13 cellular contexts compared by ENCODE assay signal in the genomic region with DNA sequence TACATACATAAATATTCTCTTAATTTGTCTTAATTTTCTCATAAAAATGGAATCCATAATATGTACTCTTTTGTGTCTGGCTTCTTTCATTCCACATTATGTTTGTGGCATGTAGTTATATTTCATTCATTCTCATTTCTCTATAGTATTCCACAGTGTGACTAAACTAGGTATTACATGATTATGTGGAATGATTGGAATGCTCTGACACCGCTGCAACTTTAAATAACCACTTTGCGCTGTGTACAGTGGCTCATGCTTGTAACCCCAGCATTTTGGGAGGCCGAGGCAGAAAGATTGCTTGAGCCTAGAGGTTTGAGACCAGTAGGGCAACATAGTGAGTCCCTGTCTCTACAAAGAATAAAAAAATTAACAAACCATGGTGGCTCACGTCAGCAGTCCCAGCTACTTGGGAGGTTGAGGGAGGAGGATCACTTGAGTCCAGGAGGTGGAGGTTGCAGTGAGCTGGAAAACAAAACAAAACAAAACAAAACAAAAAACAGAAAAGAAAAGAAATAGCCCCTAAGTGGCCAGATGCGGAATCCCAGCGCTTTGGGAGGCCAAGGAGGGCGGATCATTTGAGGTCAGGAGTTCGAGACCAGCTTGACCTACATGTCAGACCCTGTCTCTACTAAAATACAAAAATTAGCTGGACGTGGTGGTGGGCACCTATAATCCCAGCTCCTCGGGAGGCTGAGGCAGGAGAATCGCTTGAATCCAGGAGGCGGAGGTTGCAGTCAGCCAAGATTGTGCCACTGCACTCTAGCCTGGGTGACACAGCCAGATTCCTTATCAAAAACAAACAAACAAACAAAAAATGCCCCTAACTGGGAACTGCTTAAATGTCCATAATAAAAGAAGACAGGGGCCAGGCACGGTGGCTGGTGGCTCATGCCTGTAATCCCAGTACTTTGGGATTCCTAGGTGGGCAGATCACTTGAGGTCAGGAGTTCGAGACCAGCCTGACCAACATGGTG. TPM values are rescaled to one million over a fixed set of nuclear protein-coding genes. Genes with fewer than 3 reads are reported as not detected.
DNase-seq lines count a peak whose midpoint lies in the region; ATAC-seq, FAIRE-seq and TF ChIP-seq lines count a peak whose summit lies in the region.
"Had no signal": no experiment of that assay in that cellular context is flagged by ENCODE, and none has a peak within 500 bp of the region (broad histone marks: within the 10 kb centered on the region; RNA-seq: fewer than 3 reads in every experiment).

No MANE protein-coding gene starts in this region.

- H3K9me3 ChIP-seq in AG04450 (ENCODE audit: control insufficient read depth, insufficient read depth, low read length) (no peaks in the 10 kb centered on the region), HepG2 (ENCODE audit: low read length) (no peaks in the 10 kb centered on the region)
- no peaks in the 10 kb centered on the region for H3K9me3 ChIP-seq in CD8-positive, alpha-beta T cell (ENCODE audit: low read length)
- H3K9me3 ChIP-seq: BLaER1 had no signal

- POLR2A ChIA-PET in AG04450 (lab: Yijun Ruan, JAX) = interaction anchor here (0.7 to 3.4 kb wide), 3 partner anchors 10 to 103 kb away, joined by 3 to 17 read pairs (median 3); a partner anchor contains a TSS
- POLR2A ChIA-PET in HepG2 (lab: Yijun Ruan, JAX) = interaction anchor here (2.8 to 5.1 kb wide), 2 partner anchors 9 to 42 kb away, joined by 19 to 27 read pairs; a partner anchor contains a TSS
- POLR2A ChIA-PET in CD8-positive, alpha-beta T cell (lab: Charles Lee) = interaction anchor here (1.0 to 1.3 kb wide), 3 partner anchors 8 to 86 kb away, joined by 3 to 4 read pairs (median 3); a partner anchor contains a TSS

- CTCF ChIA-PET in AG04450 (lab: Charles Lee) (interaction anchor here (0.6 to 3.0 kb wide), 7 partner anchors 9 to 504 kb away, joined by 3 to 14 read pairs (median 3); a partner anchor contains a TSS), HepG2 (lab: Yijun Ruan, JAX; ENCODE audit: low intra/inter-chr PET ratio, low total read pairs) (interaction anchor here (1.9 kb wide), 1 partner anchor 43 kb away, joined by 11 read pairs; no protein-coding TSS in a partner anchor)
- CTCF ChIA-PET in CD8-positive, alpha-beta T cell (lab: Charles Lee) = interaction anchor here (0.7 to 3.3 kb wide), 14 partner anchors 9 to 125 kb away, joined by 3 to 55 read pairs (median 4); a partner anchor contains a TSS

- BruUV-seq in HepG2 (replicated peaks; lab: Mats Ljungman, UMichigan) = no TSS peak

- peaks cover 41% of the 10 kb centered on the region for H3K4me1 ChIP-seq in HepG2 (ENCODE audit: insufficient read depth, low read length)
- H3K4me1 ChIP-seq in CD8-positive, alpha-beta T cell (ENCODE audit: insufficient read depth, low read length) = no peaks in the 10 kb centered on the region

- no peaks in the 10 kb centered on the region for H3K9me3 Mint-ChIP-seq in CD8-positive, alpha-beta T cell
- H3K9me3 Mint-ChIP-seq: H9 had no signal

- no peaks in the 10 kb centered on the region for H3K27me3 ChIP-seq in AG04450 (ENCODE audit: control insufficient read depth, insufficient read depth, low read length)
- H3K27me3 ChIP-seq in brain microvascular endothelial cell (replicated peaks) = no peaks in the 10 kb centered on the region
- no peaks in the 10 kb centered on the region for H3K27me3 ChIP-seq in HepG2 (ENCODE audit: control insufficient read depth in 1 of 2, insufficient read depth in 2 of 2, low read length in 2 of 2)
- H3K27me3 ChIP-seq in CD8-positive, alpha-beta T cell (ENCODE audit: insufficient read depth, low read length) = no peaks in the 10 kb centered on the region
- H3K27me3 ChIP-seq: BLaER1 had no signal

- no peaks in the 10 kb centered on the region for H3K36me3 ChIP-seq in brain microvascular endothelial cell (replicated peaks)
- H3K36me3 ChIP-seq in HepG2 (replicated peaks in 1 of 2; ENCODE audit: control insufficient read depth in 1 of 2, insufficient read depth in 2 of 2, low read length in 2 of 2) = no peaks in the 10 kb centered on the region
- no peaks in the 10 kb centered on the region for H3K36me3 ChIP-seq in CD8-positive, alpha-beta T cell (ENCODE audit: insufficient read depth, low read length)
- H3K36me3 ChIP-seq: BLaER1 had no signal

- TF ChIP-seq RAD21 in HepG2 (CRISPR knock-in tag; IDR thresholded peaks at IDR 0.05) = no peak

- 40% methylated on average over 13 of the region's 14 CpGs for WGBS in HepG2 (ENCODE audit: low lambda C conversion rate)

- ATAC-seq in HepG2 (peak; percentile 84), GM19397 (IDR thresholded peaks at IDR 0.05; ENCODE audit: unreplicated experiment) (no peak)
- no peak for ATAC-seq in CD8-positive, alpha-beta T cell

- FAIRE-seq in HTR-8/SVneo (lab: Jason Lieb, UNC) (peak; percentile 71), HepG2 (lab: Jason Lieb, UNC) (peak; percentile 50)

- H3K27ac Mint-ChIP-seq in CD8-positive, alpha-beta T cell = no peak overlapping the region

- H3K27me3 Mint-ChIP-seq in CD8-positive, alpha-beta T cell (ENCODE audit: low read depth) = no peaks in the 10 kb centered on the region

- H3K4me2 ChIP-seq in HepG2 (ENCODE audit: low read depth, low read length) = peak overlapping the region; percentile 28
- H3K4me2 ChIP-seq: BLaER1 had no signal

- H3K4me3 Mint-ChIP-seq in CD8-positive, alpha-beta T cell = no peak overlapping the region
- H3K4me3 Mint-ChIP-seq: H9 had no signal

- H3K79me2 ChIP-seq in HepG2 (ENCODE audit: insufficient read depth, low read length) = no peaks in the 10 kb centered on the region

- DNase-seq in AG04450 (ENCODE audit: low read depth, low spot score) = no peak
- DNase-seq in HTR-8/SVneo (ENCODE audit: insufficient read length, low spot score) = no peak
- DNase-seq in brain microvascular endothelial cell = peak; percentile 65
- peak; percentile 58 for DNase-seq in HepG2 (ENCODE audit: low spot score)
- DNase-seq in NCI-H2227 treated with DMSO at 0.1 percent for 48 hours (lab: John Stamatoyannopoulos, UW) = no peak
- no peak for DNase-seq in stimulated activated naive CD4-positive, alpha-beta T cell (lab: John Stamatoyannopoulos, UW)
- no peak for DNase-seq in CD8-positive, alpha-beta T cell
- DNase-seq: activated CD4-positive, alpha-beta T cell treated with anti-CD3 and anti-CD28 coated beads, Interleukin-2, amount 50 U/mL, for 1 hour; effector CD8-positive, alpha-beta T cell; H9; NCI-H510A treated with DMSO at 0.1 percent for 48 hours had no signal

- no peak overlapping the region for H3K4me3 ChIP-seq in AG04450 (ENCODE audit: low read depth, low read length)
- H3K4me3 ChIP-seq in brain microvascular endothelial cell (ENCODE audit: low read depth, low read length) = no peak overlapping the region
- H3K4me3 ChIP-seq in HepG2 (replicated peaks in 1 of 3; ENCODE audit: insufficient read depth in 1 of 3, low read depth in 2 of 3, low read length in 3 of 3) = no peak overlapping the region
- no peak overlapping the region for H3K4me3 ChIP-seq in CD8-positive, alpha-beta T cell (ENCODE audit: low read depth, low read length)
- H3K4me3 ChIP-seq: BLaER1 had no signal

- no peak overlapping the region for H2AFZ ChIP-seq in HepG2 (ENCODE audit: low read length)

- TF ChIP-seq CTCF in AG04450 (IDR thresholded peaks at IDR 0.05; ENCODE audit: low read depth, low read length) = no peak
- TF ChIP-seq CTCF in brain microvascular endothelial cell (IDR thresholded peaks at IDR 0.05; ENCODE audit: low read depth, low read length, missing control alignments) = no peak
- no peak for TF ChIP-seq CTCF in HepG2 (CRISPR knock-in tag; IDR thresholded peaks at IDR 0.05)
- TF ChIP-seq CTCF in CD8-positive, alpha-beta T cell (IDR thresholded peaks at IDR 0.05) = no peak

- in situ Hi-C loops in brain microvascular endothelial cell (cut with HindIII; ENCODE audit: low pct_ligation_motif_present, low sequenced_read_pairs) = no loop called here
- in situ Hi-C loops in HepG2 (cut with HindIII; ENCODE audit: extremely low pct_ligation_motif_present, low pct_unique_long_range_greater_than_20kb) = loop anchor here (10.0 kb wide), 1 partner anchor 98 kb away; no protein-coding TSS in a partner anchor

- no peak for TF ChIP-seq EP300 in HepG2 (IDR thresholded peaks at IDR 0.05; ENCODE audit: low read depth in 2 of 2, low read length in 2 of 2)
- no peak for TF ChIP-seq EP300 in HepG2 (CRISPR knock-in tag; IDR thresholded peaks at IDR 0.05; ENCODE audit: borderline replicate concordance)

- H3K27ac ChIP-seq in AG04450 (ENCODE audit: low read depth, low read length) = peak overlapping the region; percentile 65
- H3K27ac ChIP-seq in brain microvascular endothelial cell = no peak overlapping the region
- no peak overlapping the region for H3K27ac ChIP-seq in HepG2 (ENCODE audit: extremely low read length, insufficient read depth, low read length)
- H3K27ac ChIP-seq in CD8-positive, alpha-beta T cell (ENCODE audit: low read depth, low read length) = no peak overlapping the region
- H3K27ac ChIP-seq: BLaER1 had no signal

- H3K36me3 Mint-ChIP-seq in CD8-positive, alpha-beta T cell = no peaks in the 10 kb centered on the region

- H3K9ac ChIP-seq in HepG2 (ENCODE audit: insufficient read depth, low read depth, low read length) = no peak overlapping the region

- intact Hi-C loops in HepG2 (cut with micrococcal nuclease; ENCODE audit: unreplicated experiment) = no loop called here
- intact Hi-C loops in CD8-positive, alpha-beta T cell (cut with DNase I, micrococcal nuclease) = no loop called here

- no peaks in the 10 kb centered on the region for H4K20me1 ChIP-seq in HepG2 (ENCODE audit: insufficient read depth, low read length)
- H4K20me1 ChIP-seq: BLaER1 had no signal

- H3K4me1 Mint-ChIP-seq in CD8-positive, alpha-beta T cell (ENCODE audit: low read depth) = peaks cover 5% of the 10 kb centered on the region

- TF ChIP-seq POLR2A in HepG2 (IDR thresholded peaks at IDR 0.05; ENCODE audit: insufficient read depth in 1 of 2, low read depth in 2 of 2, low read length in 2 of 2) = no peak

RNA-seq across cellular contexts. Expression of a gene that starts 8.0 kb away (rescaled TPM):
- polyA plus RNA-seq in AG04450 (2011; rRNA removed) = 142 and 165 TPM in 2 replicates
- polyA minus RNA-seq in AG04450 (2011; rRNA and poly(A)+ RNA removed) = 62.8 and 63.5 TPM in 2 replicates
- 197 and 250 TPM in 2 replicates for total RNA-seq in HepG2 (2016; rRNA removed; fragmentation: Illumina TruSeq; extraction: Trizol)
- 27.4 and 28.3 TPM in 2 replicates for total RNA-seq in HepG2 (2016; cell fraction: cytosol; rRNA removed; fragmentation: Illumina TruSeq; extraction: Trizol; ENCODE audit: low read depth)
- total RNA-seq in HepG2 (2016; cell fraction: insoluble cytoplasmic fraction; rRNA removed; fragmentation: Illumina TruSeq; extraction: Trizol) = 203 and 249 TPM in 2 replicates
- 68.8 and 71.8 TPM in 2 replicates for total RNA-seq in HepG2 (2016; cell fraction: membrane; rRNA removed; fragmentation: Illumina TruSeq; extraction: Trizol)
- total RNA-seq in HepG2 (2016; cell fraction: nucleus; rRNA removed; fragmentation: Illumina TruSeq; extraction: Trizol) = 79.5 and 90.1 TPM in 2 replicates
- 73.2 and 87.6 TPM in 2 replicates for polyA plus RNA-seq in HepG2 (2011; rRNA removed)
- 88.2 and 89.6 TPM in 2 replicates for polyA plus RNA-seq in HepG2 (2011; cell fraction: cytosol; rRNA removed)
- 26.8 and 31.7 TPM in 2 replicates for polyA plus RNA-seq in HepG2 (2011; cell fraction: nucleus; rRNA removed)
- 92.3 and 105 TPM in 2 replicates for polyA plus RNA-seq in HepG2 (2012)
- polyA plus RNA-seq in HepG2 (2016; cell fraction: cytosol; fragmentation: Illumina TruSeq; extraction: Trizol; ENCODE audit: low read depth) = 24.4 and 24.9 TPM in 2 replicates
- 266 and 269 TPM in 2 replicates for polyA plus RNA-seq in HepG2 (2016; cell fraction: insoluble cytoplasmic fraction; fragmentation: Illumina TruSeq; extraction: Trizol; ENCODE audit: low read depth)
- 52.5 and 52.7 TPM in 2 replicates for polyA plus RNA-seq in HepG2 (2016; cell fraction: membrane; fragmentation: Illumina TruSeq; extraction: Trizol; ENCODE audit: low read depth)
- polyA plus RNA-seq in HepG2 (2016; cell fraction: nucleus; fragmentation: Illumina TruSeq; extraction: Trizol; ENCODE audit: insufficient read depth, low read depth) = 107 and 114 TPM in 2 replicates
- polyA minus RNA-seq in HepG2 (2011; rRNA and poly(A)+ RNA removed; ENCODE audit: low replicate concordance) = 68.8 and 79.3 TPM in 2 replicates
- polyA minus RNA-seq in HepG2 (2011; cell fraction: cytosol; rRNA and poly(A)+ RNA removed) = 36.7 and 40.2 TPM in 2 replicates
- 15.1 and 20.1 TPM in 2 replicates for polyA minus RNA-seq in HepG2 (2011; cell fraction: nucleus; rRNA and poly(A)+ RNA removed)
- 10 to 100 TPM; 22.4 TPM for total RNA-seq in CD8-positive, alpha-beta T cell

RNA-seq across cellular contexts. Expression of a gene that starts 9.1 kb away (rescaled TPM):
- polyA plus RNA-seq in AG04450 (2011; rRNA removed) (4.9 and 7.3 TPM in 2 replicates), HepG2 (2011; rRNA removed) (1.8 and 2.7 TPM in 2 replicates)
- polyA minus RNA-seq in AG04450 (2011; rRNA and poly(A)+ RNA removed) = 12.7 and 15.9 TPM in 2 replicates
- total RNA-seq in HepG2 (2016; rRNA removed; fragmentation: Illumina TruSeq; extraction: Trizol) = 10.7 and 11.2 TPM in 2 replicates
- 1.5 and 1.6 TPM in 2 replicates for total RNA-seq in HepG2 (2016; cell fraction: cytosol; rRNA removed; fragmentation: Illumina TruSeq; extraction: Trizol; ENCODE audit: low read depth)
- 9.3 and 12.3 TPM in 2 replicates for total RNA-seq in HepG2 (2016; cell fraction: insoluble cytoplasmic fraction; rRNA removed; fragmentation: Illumina TruSeq; extraction: Trizol)
- total RNA-seq in HepG2 (2016; cell fraction: membrane; rRNA removed; fragmentation: Illumina TruSeq; extraction: Trizol) = 5.3 and 5.7 TPM in 2 replicates
- 13.6 and 15.3 TPM in 2 replicates for total RNA-seq in HepG2 (2016; cell fraction: nucleus; rRNA removed; fragmentation: Illumina TruSeq; extraction: Trizol)
- polyA plus RNA-seq in HepG2 (2011; cell fraction: cytosol; rRNA removed) = 1.0 and 1.3 TPM in 2 replicates
- polyA plus RNA-seq in HepG2 (2011; cell fraction: nucleus; rRNA removed) = 6.8 and 8.8 TPM in 2 replicates
- 9.4 and 14.6 TPM in 2 replicates for polyA plus RNA-seq in HepG2 (2012)
- 0.51 and 0.61 TPM in 2 replicates for polyA plus RNA-seq in HepG2 (2016; cell fraction: cytosol; fragmentation: Illumina TruSeq; extraction: Trizol; ENCODE audit: low read depth)
- 9.8 and 11.1 TPM in 2 replicates for polyA plus RNA-seq in HepG2 (2016; cell fraction: insoluble cytoplasmic fraction; fragmentation: Illumina TruSeq; extraction: Trizol; ENCODE audit: low read depth)
- 1.3 and 1.9 TPM in 2 replicates for polyA plus RNA-seq in HepG2 (2016; cell fraction: membrane; fragmentation: Illumina TruSeq; extraction: Trizol; ENCODE audit: low read depth)
- polyA plus RNA-seq in HepG2 (2016; cell fraction: nucleus; fragmentation: Illumina TruSeq; extraction: Trizol; ENCODE audit: insufficient read depth, low read depth) = 27.0 and 29.7 TPM in 2 replicates
- polyA minus RNA-seq in HepG2 (2011; rRNA and poly(A)+ RNA removed; ENCODE audit: low replicate concordance) = 7.1 and 12.2 TPM in 2 replicates
- polyA minus RNA-seq in HepG2 (2011; cell fraction: cytosol; rRNA and poly(A)+ RNA removed) = 4.8 and 6.7 TPM in 2 replicates
- 7.2 and 8.1 TPM in 2 replicates for polyA minus RNA-seq in HepG2 (2011; cell fraction: nucleus; rRNA and poly(A)+ RNA removed)
- 10 to 100 TPM; 30.0 to 33.0 TPM for total RNA-seq in CD8-positive, alpha-beta T cell

Comparison
In these comparisons a context has a peak if more than half of its experiments do, and no peak if none do; other contexts are left out.
1. DNase-seq: peak in brain microvascular endothelial cell (single experiment) and HepG2 (single experiment); none in AG04450 (single experiment), HTR-8/SVneo (single experiment), NCI-H2227 treated with DMSO at 0.1 percent for 48 hours (single experiment), stimulated activated naive CD4-positive, alpha-beta T cell (0 of 6) and CD8-positive, alpha-beta T cell (0 of 7).